ENCODE assay signal across 9 cellular contexts in the genomic region with DNA sequence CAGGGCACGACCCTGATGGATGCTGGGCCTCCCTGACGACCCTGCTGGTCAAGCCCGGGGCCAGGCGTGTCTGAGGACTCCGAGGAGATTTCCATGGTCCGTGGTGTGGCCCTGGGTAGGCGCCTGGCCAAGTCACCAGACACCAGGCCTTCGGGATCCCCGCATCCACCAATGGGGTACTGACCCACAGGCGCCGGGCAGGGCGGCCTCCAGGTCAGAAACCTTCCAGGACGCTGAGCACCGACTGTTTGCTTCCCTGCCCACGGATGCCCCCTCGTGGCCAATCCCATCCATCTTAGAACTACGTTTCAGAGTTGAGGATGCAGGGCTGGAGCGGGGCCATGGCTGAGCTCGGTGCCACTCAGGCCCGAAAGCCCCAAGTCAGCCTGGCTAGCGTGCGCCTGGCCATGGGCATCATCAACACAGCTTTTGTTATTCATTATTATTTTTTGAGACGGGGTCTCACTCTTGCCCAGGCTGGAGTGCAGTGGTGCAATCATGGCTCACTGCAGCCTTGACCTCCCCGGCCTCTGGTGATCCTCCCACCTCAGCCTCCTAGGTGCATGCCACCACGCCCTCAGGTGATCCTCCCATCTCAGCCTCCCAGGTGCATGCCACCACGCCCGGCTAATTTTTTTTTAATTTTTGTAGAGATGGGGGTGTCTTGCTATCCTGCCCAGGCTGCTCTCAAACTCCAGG. TPM values are rescaled to one million over a fixed set of nuclear protein-coding genes. Genes with fewer than 3 reads are reported as not detected.
DNase-seq lines count a peak whose midpoint lies in the region; ATAC-seq and TF ChIP-seq lines count a peak whose summit lies in the region.
"Had no signal": no experiment of that assay in that cellular context is flagged by ENCODE, and none has a peak within 500 bp of the region (broad histone marks: within the 10 kb centered on the region; RNA-seq: fewer than 3 reads in every experiment).

No MANE protein-coding gene starts in this region.

- no peak overlapping the region for H3K4me2 ChIP-seq in smooth muscle cell

- no peaks in the 10 kb centered on the region for H3K4me1 ChIP-seq in smooth muscle cell (ENCODE audit: low read depth)

- H3K27ac ChIP-seq in smooth muscle cell (ENCODE audit: low read depth) = no peak overlapping the region

- no peaks in the 10 kb centered on the region for H3K4me1 Mint-ChIP-seq in T-helper 2 cell treated with Interferon-gamma antibody and Interleukin-4, amounts not matched to agents 5 μg/mL and 100 μg/mL, for 36 hours (ENCODE audit: low read depth)
- H3K4me1 Mint-ChIP-seq in brain = peaks cover 35% of the 10 kb centered on the region
- H3K4me1 Mint-ChIP-seq: activated naive CD4-positive, alpha-beta T cell treated with anti-CD3 and anti-CD28 coated beads, Interleukin-2, amount 50 U/mL, for 24 hours had no signal

- H3K36me3 ChIP-seq in smooth muscle cell (ENCODE audit: low read depth) = no peaks in the 10 kb centered on the region

- no peaks in the 10 kb centered on the region for H3K9me3 Mint-ChIP-seq in T-helper 2 cell treated with Interferon-gamma antibody and Interleukin-4, amounts not matched to agents 5 μg/mL and 100 μg/mL, for 36 hours
- peaks cover 0 to 10% (median 2%) of the 10 kb centered on the region in 5 experiments for H3K9me3 Mint-ChIP-seq in brain
- H3K9me3 Mint-ChIP-seq: activated naive CD4-positive, alpha-beta T cell treated with anti-CD3 and anti-CD28 coated beads, Interleukin-2, amount 50 U/mL, for 24 hours had no signal

- ATAC-seq in HG02588 (IDR thresholded peaks at IDR 0.05; ENCODE audit: unreplicated experiment) = no peak
- ATAC-seq in HG02981 (IDR thresholded peaks at IDR 0.05; ENCODE audit: unreplicated experiment) = no peak

- DNase-seq in GM04504 (ENCODE audit: low read depth) = peak; percentile 40
- DNase-seq in M059J (ENCODE audit: low read depth) = peak; percentile 77
- peak; percentile 37 for DNase-seq in T-helper 2 cell treated with Interferon-gamma antibody and Interleukin-4, amounts not matched to agents 5 μg/mL and 100 μg/mL, for 36 hours (ENCODE audit: low spot score)
- DNase-seq in iPS-NIHi11 (ENCODE audit: low spot score) = peak; percentile 93
- DNase-seq in smooth muscle cell (lab: John Stamatoyannopoulos, UW; ENCODE audit: unreplicated experiment) = peak; percentile 12

- no peak overlapping the region for H3K4me3 ChIP-seq in smooth muscle cell

- no peaks in the 10 kb centered on the region for H3K79me2 ChIP-seq in smooth muscle cell (ENCODE audit: low read depth)

- no peaks in the 10 kb centered on the region for H3K36me3 Mint-ChIP-seq in T-helper 2 cell treated with Interferon-gamma antibody and Interleukin-4, amounts not matched to agents 5 μg/mL and 100 μg/mL, for 36 hours (ENCODE audit: low read depth)
- H3K36me3 Mint-ChIP-seq in brain = no peaks in the 10 kb centered on the region
- H3K36me3 Mint-ChIP-seq: activated naive CD4-positive, alpha-beta T cell treated with anti-CD3 and anti-CD28 coated beads, Interleukin-2, amount 50 U/mL, for 24 hours had no signal

- TF ChIP-seq CTCF in brain (conservative IDR thresholded peaks at IDR 0.05) (peak; percentile 63 to 80), smooth muscle cell (IDR thresholded peaks at IDR 0.05; ENCODE audit: borderline replicate concordance, insufficient read depth, poor library complexity, severe bottlenecking) (peak; percentile 71)

- H4K20me1 ChIP-seq in smooth muscle cell (ENCODE audit: low read depth) = no peaks in the 10 kb centered on the region

- H3K27ac Mint-ChIP-seq in T-helper 2 cell treated with Interferon-gamma antibody and Interleukin-4, amounts not matched to agents 5 μg/mL and 100 μg/mL, for 36 hours = no peak overlapping the region
- peak overlapping the region in 4 of 5 experiments; percentile 39 to 86 (median 66) for H3K27ac Mint-ChIP-seq in brain
- H3K27ac Mint-ChIP-seq: activated naive CD4-positive, alpha-beta T cell treated with anti-CD3 and anti-CD28 coated beads, Interleukin-2, amount 50 U/mL, for 24 hours had no signal

- H3K9me3 ChIP-seq in smooth muscle cell (replicated peaks; ENCODE audit: low read depth) = no peaks in the 10 kb centered on the region

- H3K27me3 Mint-ChIP-seq in T-helper 2 cell treated with Interferon-gamma antibody and Interleukin-4, amounts not matched to agents 5 μg/mL and 100 μg/mL, for 36 hours (ENCODE audit: low read depth) = peaks cover 5% of the 10 kb centered on the region
- H3K27me3 Mint-ChIP-seq in brain = peaks cover 4% of the 10 kb centered on the region

- WGBS in smooth muscle cell (ENCODE audit: low lambda C conversion rate) = 50% methylated on average over 25 of the region's 27 CpGs

- H3K4me3 Mint-ChIP-seq in T-helper 2 cell treated with Interferon-gamma antibody and Interleukin-4, amounts not matched to agents 5 μg/mL and 100 μg/mL, for 36 hours = no peak overlapping the region
- H3K4me3 Mint-ChIP-seq in brain = no peak overlapping the region
- H3K4me3 Mint-ChIP-seq: activated naive CD4-positive, alpha-beta T cell treated with anti-CD3 and anti-CD28 coated beads, Interleukin-2, amount 50 U/mL, for 24 hours had no signal

- no peak overlapping the region for H3K9ac ChIP-seq in smooth muscle cell (ENCODE audit: low read depth)

- no peak overlapping the region for H2AFZ ChIP-seq in smooth muscle cell (ENCODE audit: low read depth)

- no peaks in the 10 kb centered on the region for H3K27me3 ChIP-seq in smooth muscle cell (ENCODE audit: low read depth)

- no peaks in the 10 kb centered on the region for H3F3A ChIP-seq in smooth muscle cell (ENCODE audit: low read depth)

RNA-seq across cellular contexts. Expression of gene AMZ1, which starts 7.1 kb away (rescaled TPM):
- 0.57 and 1.2 TPM in 2 replicates for total RNA-seq in M059J (2014; rRNA removed; shearing (Covaris generic))
- polyA plus RNA-seq in brain (ENCODE audit: insufficient read depth, low read depth, low replicate concordance) = 2.4 TPM
- total RNA-seq in smooth muscle cell = 1.1 and 1.4 TPM in 2 replicates
- 0.63 and 2.4 TPM in 2 replicates for polyA plus RNA-seq in smooth muscle cell

RNA-seq across cellular contexts. Expression of gene TTYH3, which starts 49.2 kb away (rescaled TPM):
- 18.9 and 38.9 TPM in 2 replicates for total RNA-seq in M059J (2014; rRNA removed; shearing (Covaris generic))
- 48.7 TPM for polyA plus RNA-seq in brain (ENCODE audit: insufficient read depth, low read depth, low replicate concordance)
- total RNA-seq in smooth muscle cell = 42.9 and 51.5 TPM in 2 replicates
- 153 and 179 TPM in 2 replicates for polyA plus RNA-seq in smooth muscle cell

Comparison
In these comparisons a context has a peak if more than half of its experiments do, and no peak if none do; other contexts are left out.
1. DNase-seq: peak in every context shown above with its lines; median percentile 93 in iPS-NIHi11; 77 in M059J; 40 in GM04504; 37 in T-helper 2 cell treated with Interferon-gamma antibody and Interleukin-4, amounts not matched to agents 5 μg/mL and 100 μg/mL, for 36 hours; 12 in smooth muscle cell.